12 cellular contexts compared by ENCODE assay signal in genomic region chr1:181133969-181134418, GRCh38. TPM values are rescaled to one million over a fixed set of nuclear protein-coding genes. Genes with fewer than 3 reads are reported as not detected.
A peak's percentile ranks its signal among the peaks of the same experiment; 100 is the strongest.
DNase-seq lines count a peak whose midpoint lies in the region; ATAC-seq and TF ChIP-seq lines count a peak whose summit lies in the region.
"Had no signal": no experiment of that assay in that cellular context is flagged by ENCODE, and none has a peak within 500 bp of the region (broad histone marks: within the 10 kb centered on the region; RNA-seq: fewer than 3 reads in every experiment).

No MANE protein-coding gene starts in this region.

- ATAC-seq in stimulated activated naive CD8-positive, alpha-beta T cell treated with anti-CD3 and anti-CD28 coated beads, Interleukin-15, Interleukin-2, amounts not matched to agents 100 U/mL and 50 U/mL, for 24 hours, result no peak

- H3K9me3 Mint-ChIP-seq in stimulated activated naive CD8-positive, alpha-beta T cell treated with anti-CD3 and anti-CD28 coated beads, Interleukin-15, Interleukin-2, amounts not matched to agents 100 ng/mL and 50 ng/mL, for 24 hours, result no peaks in the 10 kb centered on the region

- peaks cover 91% of the 10 kb centered on the region for H3K4me1 Mint-ChIP-seq in stimulated activated naive CD8-positive, alpha-beta T cell treated with anti-CD3 and anti-CD28 coated beads, Interleukin-15, Interleukin-2, amounts not matched to agents 100 ng/mL and 50 ng/mL, for 24 hours (ENCODE audit: low read depth)

- DNase-seq in stimulated activated naive CD8-positive, alpha-beta T cell treated with anti-CD3 and anti-CD28 coated beads, Interleukin-15, Interleukin-2, amounts not matched to agents 100 U/mL and 50 U/mL, for 24 hours, result no peak
- DNase-seq in islet precursor cell (peak; percentile 66), H4 (ENCODE audit: low spot score) (no peak), cerebellar nuclear complex (lab: John Stamatoyannopoulos, UW) (no peak), mesenteric fat pad (ENCODE audit: low spot score) (no peak)
- DNase-seq in effector CD4-positive, alpha-beta T cell, result no peak
- DNase-seq: midbrain, uterus had no signal

- no peaks in the 10 kb centered on the region for H3K9me2 ChIP-seq in SU-DHL-6 (replicated peaks; ENCODE audit: insufficient read depth, low read length)

- H3K27ac ChIP-seq in SU-DHL-6 (ENCODE audit: low read depth, low read length), result peak overlapping the region; percentile 35; the same call in 1 of the 2 replicates

- TF ChIP-seq CTCF in SU-DHL-6 (IDR thresholded peaks at IDR 0.05; ENCODE audit: insufficient read depth, low read length, poor library complexity, severe bottlenecking), result no peak

- H3F3A ChIP-seq in SU-DHL-6 (ENCODE audit: insufficient read depth), result peaks cover 25% of the 10 kb centered on the region

- H3K36me3 ChIP-seq in SU-DHL-6 (ENCODE audit: low read length), result no peaks in the 10 kb centered on the region
- H3K36me3 ChIP-seq: uterus had no signal

- H3K36me3 Mint-ChIP-seq in stimulated activated naive CD8-positive, alpha-beta T cell treated with anti-CD3 and anti-CD28 coated beads, Interleukin-15, Interleukin-2, amounts not matched to agents 100 ng/mL and 50 ng/mL, for 24 hours (ENCODE audit: low read depth), result no peaks in the 10 kb centered on the region

- no peaks in the 10 kb centered on the region for H4K20me1 ChIP-seq in SU-DHL-6 (ENCODE audit: low read depth, low read length)

- no peak overlapping the region for H3K9ac ChIP-seq in SU-DHL-6 (ENCODE audit: low read length)
- H3K9ac ChIP-seq: parathyroid adenoma had no signal

- H3K4me3 Mint-ChIP-seq in stimulated activated naive CD8-positive, alpha-beta T cell treated with anti-CD3 and anti-CD28 coated beads, Interleukin-15, Interleukin-2, amounts not matched to agents 100 ng/mL and 50 ng/mL, for 24 hours, result peak overlapping the region; percentile 73

- no peaks in the 10 kb centered on the region for H3K79me2 ChIP-seq in SU-DHL-6 (ENCODE audit: insufficient read depth, low read length)
- H3K79me2 ChIP-seq: parathyroid adenoma had no signal

- H3K27me3 ChIP-seq in SU-DHL-6 (ENCODE audit: low read length), result no peaks in the 10 kb centered on the region
- H3K27me3 ChIP-seq: dorsolateral prefrontal cortex, uterus had no signal

- H2AFZ ChIP-seq in SU-DHL-6 (ENCODE audit: low read depth, low read length, severe bottlenecking), result no peak overlapping the region

- H3K4me2 ChIP-seq in SU-DHL-6 (ENCODE audit: low read depth, low read length, poor library complexity, severe bottlenecking), result no peak overlapping the region

- peak overlapping the region; percentile 90 for H3K27ac Mint-ChIP-seq in stimulated activated naive CD8-positive, alpha-beta T cell treated with anti-CD3 and anti-CD28 coated beads, Interleukin-15, Interleukin-2, amounts not matched to agents 100 ng/mL and 50 ng/mL, for 24 hours

- H3K27me3 Mint-ChIP-seq in stimulated activated naive CD8-positive, alpha-beta T cell treated with anti-CD3 and anti-CD28 coated beads, Interleukin-15, Interleukin-2, amounts not matched to agents 100 ng/mL and 50 ng/mL, for 24 hours, result no peaks in the 10 kb centered on the region

- no peak overlapping the region for H3K4me3 ChIP-seq in SU-DHL-6 (ENCODE audit: insufficient read depth, low read length, poor library complexity, severe bottlenecking)
- H3K4me3 ChIP-seq: dorsolateral prefrontal cortex, uterus had no signal

- H3K9me3 ChIP-seq in SU-DHL-6 (ENCODE audit: insufficient read depth, low read length), result no peaks in the 10 kb centered on the region
- H3K9me3 ChIP-seq: uterus had no signal

RNA-seq across cellular contexts. Expression of gene IER5, which starts 45.5 kb away (rescaled TPM):
- 4.7 and 6.0 TPM in 2 replicates for total RNA-seq in H4 (2014; rRNA removed; shearing (Covaris generic))
- 9.9 TPM for total RNA-seq in mesenteric fat pad
